In the genomic region with DNA sequence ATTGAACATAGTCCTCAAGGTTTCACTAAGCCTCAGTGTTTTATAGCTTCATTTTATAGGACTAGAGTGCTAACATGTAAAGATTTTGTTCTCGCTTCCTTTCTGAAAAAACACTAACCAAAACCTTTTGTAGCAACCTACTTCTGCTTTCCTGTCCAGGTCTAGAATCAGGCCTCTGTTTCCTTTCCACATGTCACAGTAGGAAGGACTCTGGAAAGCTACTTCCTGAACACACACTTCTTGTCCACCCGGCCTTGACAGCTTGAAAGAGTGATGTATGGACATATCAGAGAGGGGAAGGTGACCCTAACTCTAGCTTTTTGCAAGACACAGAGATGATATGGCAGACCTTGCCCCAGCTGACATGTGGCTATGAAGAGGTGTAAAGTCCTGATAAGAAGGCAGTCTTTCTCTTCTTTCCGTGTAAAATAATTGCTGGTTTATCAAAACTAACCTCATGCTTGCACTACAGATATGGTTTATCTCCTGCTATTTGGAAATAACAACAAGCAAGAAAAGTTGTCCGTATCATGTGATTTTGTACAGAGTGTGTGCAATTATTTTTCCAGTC, we compare ENCODE assay signal across 1 cellular context.
A peak's percentile ranks its signal among the peaks of the same experiment; 100 is the strongest.
TF ChIP-seq lines count a peak whose summit lies in the region.

No MANE protein-coding gene starts in this region.

TF ChIP-seq in K562, 482 proteins besides CTCF, POLR2A, EP300 and RAD21 (continued from another document and continues in another):
- no peak for TF ChIP-seq CUX1 (CRISPR knock-in tag; IDR thresholded peaks at IDR 0.05)
- no peak for TF ChIP-seq ZNF77 (CRISPR knock-in tag; IDR thresholded peaks at IDR 0.05)
- no peak for TF ChIP-seq ZNF717 (CRISPR knock-in tag; IDR thresholded peaks at IDR 0.05)
- no peak for TF ChIP-seq HOMEZ (CRISPR knock-in tag; IDR thresholded peaks at IDR 0.05)
- no peak for TF ChIP-seq PHF21A (IDR thresholded peaks at IDR 0.05; ENCODE audit: borderline replicate concordance, low read depth)
- TF ChIP-seq CXXC5 (CRISPR knock-in tag; IDR thresholded peaks at IDR 0.05) = peak; percentile 39; the same call in 1 of the 2 replicates
- TF ChIP-seq, protein P1, sequence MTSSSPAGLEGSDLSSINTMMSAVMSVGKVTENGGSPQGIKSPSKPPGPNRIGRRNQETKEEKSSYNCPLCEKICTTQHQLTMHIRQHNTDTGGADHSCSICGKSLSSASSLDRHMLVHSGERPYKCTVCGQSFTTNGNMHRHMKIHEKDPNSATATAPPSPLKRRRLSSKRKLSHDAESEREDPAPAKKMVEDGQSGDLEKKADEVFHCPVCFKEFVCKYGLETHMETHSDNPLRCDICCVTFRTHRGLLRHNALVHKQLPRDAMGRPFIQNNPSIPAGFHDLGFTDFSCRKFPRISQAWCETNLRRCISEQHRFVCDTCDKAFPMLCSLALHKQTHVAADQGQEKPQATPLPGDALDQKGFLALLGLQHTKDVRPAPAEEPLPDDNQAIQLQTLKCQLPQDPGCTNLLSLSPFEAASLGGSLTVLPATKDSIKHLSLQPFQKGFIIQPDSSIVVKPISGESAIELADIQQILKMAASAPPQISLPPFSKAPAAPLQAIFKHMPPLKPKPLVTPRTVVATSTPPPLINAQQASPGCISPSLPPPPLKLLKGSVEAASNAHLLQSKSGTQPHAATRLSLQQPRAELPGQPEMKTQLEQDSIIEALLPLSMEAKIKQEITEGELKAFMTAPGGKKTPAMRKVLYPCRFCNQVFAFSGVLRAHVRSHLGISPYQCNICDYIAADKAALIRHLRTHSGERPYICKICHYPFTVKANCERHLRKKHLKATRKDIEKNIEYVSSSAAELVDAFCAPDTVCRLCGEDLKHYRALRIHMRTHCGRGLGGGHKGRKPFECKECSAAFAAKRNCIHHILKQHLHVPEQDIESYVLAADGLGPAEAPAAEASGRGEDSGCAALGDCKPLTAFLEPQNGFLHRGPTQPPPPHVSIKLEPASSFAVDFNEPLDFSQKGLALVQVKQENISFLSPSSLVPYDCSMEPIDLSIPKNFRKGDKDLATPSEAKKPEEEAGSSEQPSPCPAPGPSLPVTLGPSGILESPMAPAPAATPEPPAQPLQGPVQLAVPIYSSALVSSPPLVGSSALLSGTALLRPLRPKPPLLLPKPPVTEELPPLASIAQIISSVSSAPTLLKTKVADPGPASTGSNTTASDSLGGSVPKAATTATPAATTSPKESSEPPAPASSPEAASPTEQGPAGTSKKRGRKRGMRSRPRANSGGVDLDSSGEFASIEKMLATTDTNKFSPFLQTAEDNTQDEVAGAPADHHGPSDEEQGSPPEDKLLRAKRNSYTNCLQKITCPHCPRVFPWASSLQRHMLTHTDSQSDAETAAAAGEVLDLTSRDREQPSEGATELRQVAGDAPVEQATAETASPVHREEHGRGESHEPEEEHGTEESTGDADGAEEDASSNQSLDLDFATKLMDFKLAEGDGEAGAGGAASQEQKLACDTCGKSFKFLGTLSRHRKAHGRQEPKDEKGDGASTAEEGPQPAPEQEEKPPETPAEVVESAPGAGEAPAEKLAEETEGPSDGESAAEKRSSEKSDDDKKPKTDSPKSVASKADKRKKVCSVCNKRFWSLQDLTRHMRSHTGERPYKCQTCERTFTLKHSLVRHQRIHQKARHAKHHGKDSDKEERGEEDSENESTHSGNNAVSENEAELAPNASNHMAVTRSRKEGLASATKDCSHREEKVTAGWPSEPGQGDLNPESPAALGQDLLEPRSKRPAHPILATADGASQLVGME (CRISPR knock-in tag; IDR thresholded peaks at IDR 0.05) = no peak
- TF ChIP-seq TEAD1 (CRISPR knock-in tag; IDR thresholded peaks at IDR 0.05) = peak in 1 of 2 experiments; percentile 83; a peak in 2 of 4 replicates
- TF ChIP-seq ZNF274 (IDR thresholded peaks at IDR 0.05; ENCODE audit: borderline replicate concordance, low read depth, low read length) = no peak
- no peak for TF ChIP-seq MYBL2 (IDR thresholded peaks at IDR 0.05; ENCODE audit: low read depth)
- no peak for TF ChIP-seq MYBL2 (CRISPR knock-in tag; IDR thresholded peaks at IDR 0.05; ENCODE audit: borderline replicate concordance)
- no peak for TF ChIP-seq ZBTB26 (CRISPR knock-in tag; IDR thresholded peaks at IDR 0.05)
- 0 out of 2 replicates have a peak, but pooled peaks have one; percentile 48 for TF ChIP-seq DMBX1 (CRISPR knock-in tag; IDR thresholded peaks at IDR 0.05; ENCODE audit: borderline replicate concordance)
- no peak for TF ChIP-seq KDM5B (IDR thresholded peaks at IDR 0.05; ENCODE audit: insufficient replicate concordance, low read depth, low read length)
- TF ChIP-seq ZNF253 (CRISPR knock-in tag; conservative IDR thresholded peaks at IDR 0.05) = no peak
- TF ChIP-seq ZKSCAN8 (CRISPR knock-in tag; IDR thresholded peaks at IDR 0.05) = peak; percentile 49; the same call in 1 of the 2 replicates
- TF ChIP-seq CCAR2 (IDR thresholded peaks at IDR 0.05; ENCODE audit: low read depth, low read length) = no peak
- no peak for TF ChIP-seq NR2F6 (CRISPR knock-in tag; IDR thresholded peaks at IDR 0.05)
- no peak for TF ChIP-seq SNIP1 (IDR thresholded peaks at IDR 0.05; ENCODE audit: low read depth)
- no peak for TF ChIP-seq TAF15 (IDR thresholded peaks at IDR 0.05; ENCODE audit: low read depth, low read length)
- no peak for TF ChIP-seq ZNF740 (CRISPR knock-in tag; IDR thresholded peaks at IDR 0.05)
- no peak for TF ChIP-seq ZNF740 (tag; IDR thresholded peaks at IDR 0.05)
- TF ChIP-seq, protein P2, sequence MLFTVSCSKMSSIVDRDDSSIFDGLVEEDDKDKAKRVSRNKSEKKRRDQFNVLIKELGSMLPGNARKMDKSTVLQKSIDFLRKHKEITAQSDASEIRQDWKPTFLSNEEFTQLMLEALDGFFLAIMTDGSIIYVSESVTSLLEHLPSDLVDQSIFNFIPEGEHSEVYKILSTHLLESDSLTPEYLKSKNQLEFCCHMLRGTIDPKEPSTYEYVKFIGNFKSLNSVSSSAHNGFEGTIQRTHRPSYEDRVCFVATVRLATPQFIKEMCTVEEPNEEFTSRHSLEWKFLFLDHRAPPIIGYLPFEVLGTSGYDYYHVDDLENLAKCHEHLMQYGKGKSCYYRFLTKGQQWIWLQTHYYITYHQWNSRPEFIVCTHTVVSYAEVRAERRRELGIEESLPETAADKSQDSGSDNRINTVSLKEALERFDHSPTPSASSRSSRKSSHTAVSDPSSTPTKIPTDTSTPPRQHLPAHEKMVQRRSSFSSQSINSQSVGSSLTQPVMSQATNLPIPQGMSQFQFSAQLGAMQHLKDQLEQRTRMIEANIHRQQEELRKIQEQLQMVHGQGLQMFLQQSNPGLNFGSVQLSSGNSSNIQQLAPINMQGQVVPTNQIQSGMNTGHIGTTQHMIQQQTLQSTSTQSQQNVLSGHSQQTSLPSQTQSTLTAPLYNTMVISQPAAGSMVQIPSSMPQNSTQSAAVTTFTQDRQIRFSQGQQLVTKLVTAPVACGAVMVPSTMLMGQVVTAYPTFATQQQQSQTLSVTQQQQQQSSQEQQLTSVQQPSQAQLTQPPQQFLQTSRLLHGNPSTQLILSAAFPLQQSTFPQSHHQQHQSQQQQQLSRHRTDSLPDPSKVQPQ (CRISPR knock-in tag; IDR thresholded peaks at IDR 0.05; ENCODE audit: borderline replicate concordance) = no peak
- no peak for TF ChIP-seq HDAC8 (tag; IDR thresholded peaks at IDR 0.05)
- TF ChIP-seq CTBP1 (IDR thresholded peaks at IDR 0.05; ENCODE audit: borderline replicate concordance) = peak; percentile 46; the same call in 1 of the 2 replicates
- TF ChIP-seq SAFB2 (IDR thresholded peaks at IDR 0.05; ENCODE audit: borderline replicate concordance, low read depth, low read length, severe bottlenecking) = no peak
- no peak for TF ChIP-seq CBX3 (IDR thresholded peaks at IDR 0.05; ENCODE audit: borderline replicate concordance in 1 of 2, low read length in 2 of 2)
- no peak for TF ChIP-seq PYGO2 (tag; IDR thresholded peaks at IDR 0.05)
- TF ChIP-seq MAZ (CRISPR knock-in tag; conservative IDR thresholded peaks at IDR 0.05 in 1 of 2, IDR thresholded peaks at IDR 0.05 in 1 of 2) = peak in 1 of 2 experiments; percentile 41; a peak in 1 of 4 replicates
- TF ChIP-seq HCFC1 (IDR thresholded peaks at IDR 0.05; ENCODE audit: low read depth, low read length) = no peak
- no peak for TF ChIP-seq SIRT6 (IDR thresholded peaks at IDR 0.05; ENCODE audit: low read depth, low read length)
- no peak for TF ChIP-seq CBX8 (IDR thresholded peaks at IDR 0.05; ENCODE audit: borderline replicate concordance, extremely low read depth, low read depth, low read length, poor library complexity, severe bottlenecking)
- no peak for TF ChIP-seq FIP1L1 (IDR thresholded peaks at IDR 0.05; ENCODE audit: low read depth, low read length, poor library complexity, severe bottlenecking)
- 0 out of 2 replicates have a peak, but pooled peaks have one; percentile 15 for TF ChIP-seq MAFK (IDR thresholded peaks at IDR 0.05; ENCODE audit: low read length)
